8 cellular contexts compared by ENCODE assay signal in the genomic region with DNA sequence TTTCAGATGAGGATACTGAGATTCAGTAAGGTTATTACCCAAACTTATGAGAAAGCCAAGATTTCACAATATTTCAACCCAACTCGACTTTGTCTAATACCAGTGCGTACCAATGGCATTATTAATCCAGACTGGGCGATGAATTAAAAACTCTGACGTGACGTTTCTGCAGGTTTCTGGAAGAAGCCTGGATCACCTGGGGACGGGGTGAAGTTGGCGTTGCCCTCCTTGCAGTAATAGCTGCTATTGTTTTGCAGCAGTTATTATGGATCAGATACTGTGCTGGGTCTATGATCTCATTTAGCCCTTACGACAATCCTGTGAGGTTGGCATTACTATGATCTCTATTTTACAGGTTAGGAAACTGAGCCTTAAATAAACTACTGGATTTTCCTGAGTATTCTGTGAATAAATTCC. TPM values are rescaled to one million over a fixed set of nuclear protein-coding genes. Genes with fewer than 3 reads are reported as not detected.
DNase-seq lines count a peak whose midpoint lies in the region; ATAC-seq and TF ChIP-seq lines count a peak whose summit lies in the region.

No MANE protein-coding gene starts in this region.

- peaks cover 41% of the 10 kb centered on the region for H3K79me2 ChIP-seq in OCI-LY3 (ENCODE audit: low read length)

- no peak for TF ChIP-seq CTCF in CD4-positive, alpha-beta T cell (IDR thresholded peaks at IDR 0.05)
- TF ChIP-seq CTCF in OCI-LY3 (IDR thresholded peaks at IDR 0.05; ENCODE audit: low read depth, low read length) (no peak), endodermal cell (conservative IDR thresholded peaks at IDR 0.05) (no peak)

- peak overlapping the region; percentile 87 for H3K4me2 ChIP-seq in OCI-LY3 (ENCODE audit: low read length)

- H3K36me3 ChIP-seq in OCI-LY3 (replicated peaks; ENCODE audit: low read depth, low read length) (peaks cover 10% of the 10 kb centered on the region), endodermal cell (ENCODE audit: control insufficient read depth, insufficient read depth, low read length) (peaks cover 20% of the 10 kb centered on the region)

- CTCF ChIA-PET in CD4-positive, alpha-beta T cell (lab: Charles Lee): interaction anchor here (2.1 kb wide), 1 partner anchor 74 kb away, joined by 10 read pairs; a partner anchor contains a TSS

- no peaks in the 10 kb centered on the region for H3K27me3 ChIP-seq in CD4-positive, alpha-beta T cell (ENCODE audit: control insufficient read depth, insufficient read depth, low read length)
- H3K27me3 ChIP-seq in OCI-LY3 (ENCODE audit: low read depth, low read length) (no peaks in the 10 kb centered on the region), endodermal cell (ENCODE audit: control insufficient read depth, insufficient read depth, low read length, poor library complexity, severe bottlenecking) (no peaks in the 10 kb centered on the region)

- ATAC-seq in CD4-positive, alpha-beta T cell (ENCODE audit: poor library complexity): peak; percentile 39
- ATAC-seq in GM21367 (IDR thresholded peaks at IDR 0.05; ENCODE audit: unreplicated experiment) (peak; percentile 3), naive B cell (ENCODE audit: low read depth in 2 of 2) (peak; percentile 7 to 11)

- H3K4me1 Mint-ChIP-seq in CD4-positive, alpha-beta T cell (ENCODE audit: low read depth): peaks cover 40% of the 10 kb centered on the region
- H3K4me1 Mint-ChIP-seq in endodermal cell (peaks cover 15% of the 10 kb centered on the region), naive B cell (peaks cover 38 to 42% (median 39%) of the 10 kb centered on the region in 3 donors)

- peak overlapping the region; percentile 93 for H2AFZ ChIP-seq in OCI-LY3 (ENCODE audit: low read depth, low read length)

- H3K4me1 ChIP-seq in OCI-LY3 (ENCODE audit: low read length) (peaks cover 21% of the 10 kb centered on the region), endodermal cell (ENCODE audit: control insufficient read depth, insufficient read depth, low read length) (peaks cover 3% of the 10 kb centered on the region)

- peak overlapping the region; percentile 97 for H3K4me3 Mint-ChIP-seq in CD4-positive, alpha-beta T cell
- H3K4me3 Mint-ChIP-seq in endodermal cell (peak overlapping the region; percentile 94), naive B cell (peak overlapping the region; percentile 88 to 100 (median 94))

- H3K9me3 ChIP-seq in CD4-positive, alpha-beta T cell (ENCODE audit: control insufficient read depth, low read length): no peaks in the 10 kb centered on the region
- no peaks in the 10 kb centered on the region for H3K9me3 ChIP-seq in OCI-LY3 (ENCODE audit: insufficient read depth, low read length)
- no peaks in the 10 kb centered on the region for H3K9me3 ChIP-seq in endodermal cell (ENCODE audit: control insufficient read depth, low read length)

- peaks cover 41% of the 10 kb centered on the region for H3K36me3 Mint-ChIP-seq in CD4-positive, alpha-beta T cell (ENCODE audit: low read depth)
- H3K36me3 Mint-ChIP-seq in endodermal cell (ENCODE audit: low read depth) (peaks cover 11% of the 10 kb centered on the region), naive B cell (no peaks in the 10 kb centered on the region)

- H4K20me1 ChIP-seq in OCI-LY3 (ENCODE audit: insufficient read depth, low read length): peaks cover 24% of the 10 kb centered on the region

- H3K27me3 Mint-ChIP-seq in CD4-positive, alpha-beta T cell: no peaks in the 10 kb centered on the region
- H3K27me3 Mint-ChIP-seq in endodermal cell (ENCODE audit: insufficient read depth): no peaks in the 10 kb centered on the region
- peaks cover 2 to 26% (median 3%) of the 10 kb centered on the region in 3 donors for H3K27me3 Mint-ChIP-seq in naive B cell

- H3K27ac ChIP-seq in CD4-positive, alpha-beta T cell (ENCODE audit: low read depth, low read length): peak overlapping the region; percentile 93
- peak overlapping the region; percentile 85 for H3K27ac ChIP-seq in OCI-LY3 (ENCODE audit: low read length)
- peak overlapping the region; percentile 94 for H3K27ac ChIP-seq in endodermal cell (ENCODE audit: low read depth, low read length)

- H3K9ac ChIP-seq in OCI-LY3 (ENCODE audit: low read length): peak overlapping the region; percentile 89
- peak overlapping the region; percentile 81 for H3K9ac ChIP-seq in endodermal cell (ENCODE audit: extremely low read depth, low read length, poor library complexity, severe bottlenecking)

- intact Hi-C loops in CD4-positive, alpha-beta T cell (cut with DNase I, micrococcal nuclease): loop anchor here in 1 of 2 experiments (1.0 to 5.0 kb wide), 3 partner anchors 74 to 260 kb away; a partner anchor contains a TSS

- POLR2A ChIA-PET in CD4-positive, alpha-beta T cell (lab: Charles Lee): interaction anchor here (0.6 to 2.2 kb wide), 10 partner anchors 9 to 1403 kb away, joined by 3 to 12 read pairs (median 3); a partner anchor contains a TSS

- DNase-seq in CD4-positive, alpha-beta T cell: no peak
- DNase-seq in endodermal cell: no peak
- DNase-seq in naive B cell: no peak
- DNase-seq in stimulated activated naive CD4-positive, alpha-beta T cell (lab: John Stamatoyannopoulos, UW): no peak
- no peak for DNase-seq in OCI-M2 (lab: John Stamatoyannopoulos, UW; ENCODE audit: unreplicated experiment)
- no peak for DNase-seq in NCI-H82 (lab: John Stamatoyannopoulos, UW)

- H3K4me3 ChIP-seq in OCI-LY3 (ENCODE audit: low read length) (peak overlapping the region; percentile 79), endodermal cell (ENCODE audit: low read length) (peak overlapping the region; percentile 95)

- H3K9me3 Mint-ChIP-seq in CD4-positive, alpha-beta T cell: no peaks in the 10 kb centered on the region
- no peaks in the 10 kb centered on the region for H3K9me3 Mint-ChIP-seq in endodermal cell
- H3K9me3 Mint-ChIP-seq in naive B cell: peaks cover 0 to 2% (median 0%) of the 10 kb centered on the region in 7 donors

- WGBS in endodermal cell (ENCODE audit: insufficient coverage in 1 of 2, insufficient read length in 1 of 2), 2 experiments: 26% methylated on average over 8 of the region's 8 CpGs

- peak overlapping the region; percentile 93 for H3K27ac Mint-ChIP-seq in CD4-positive, alpha-beta T cell
- H3K27ac Mint-ChIP-seq in endodermal cell (peak overlapping the region; percentile 99), naive B cell (peak overlapping the region; percentile 93 to 99 (median 98))

RNA-seq across cellular contexts. Expression of a gene that starts 0.6 kb away (rescaled TPM):
- 10 to 100 TPM; 18.9 to 19.9 TPM for total RNA-seq in CD4-positive, alpha-beta T cell
- total RNA-seq in endodermal cell: 10 to 100 TPM; 28.9 to 30.5 TPM
- 28.9 TPM for polyA plus RNA-seq in endodermal cell (2013, experiment 1 of 2)
- polyA plus RNA-seq in endodermal cell (2013, experiment 2 of 2): 29.1 TPM
- polyA plus RNA-seq in naive B cell (ENCODE audit: low read depth in 6 of 6): 10 to 100 TPM in 5 of 6 donors, 1 to 10 TPM in 1; 7.8 to 20.8 (median 17.0) TPM

RNA-seq across cellular contexts. Expression of a gene that starts 44.5 kb away (rescaled TPM):
- not detected for total RNA-seq in CD4-positive, alpha-beta T cell
- total RNA-seq in endodermal cell: not detected
- not detected for polyA plus RNA-seq in endodermal cell (2013, experiment 1 of 2)
- not detected for polyA plus RNA-seq in endodermal cell (2013, experiment 2 of 2)
- not detected for polyA plus RNA-seq in naive B cell (ENCODE audit: low read depth in 6 of 6)
